8 cellular contexts compared by ENCODE assay signal in genomic region chr1:226608699-226609505, GRCh38.
DNase-seq lines count a peak whose midpoint lies in the region; ATAC-seq and TF ChIP-seq lines count a peak whose summit lies in the region.

No MANE protein-coding gene starts in this region.

- H3K27ac ChIP-seq in gastroesophageal sphincter (no peak overlapping the region), aorta (ENCODE audit: low read depth in 1 of 2, low read length in 2 of 2) (no peak overlapping the region)

- 39 to 58% methylated on average over 3 to 10 of the region's 18 CpGs for WGBS in gastroesophageal sphincter (ENCODE audit: low coverage in 1 of 2), 2 donors
- 65 to 67% methylated on average over 18 of the region's 18 CpGs for WGBS in aorta, 2 donors

- intact Hi-C loops in activated T-helper 2 cell treated with anti-CD3 and anti-CD28 coated beads, Interferon-gamma antibody, Interleukin-2, Interleukin-4, amounts not matched to agents 10 μg/mL and 5 μg/mL and 100 μg/mL, durations not matched to agents 14 hours and 24 hours and 36 hours (cut with micrococcal nuclease): loop anchor here (2.0 kb wide), 1 partner anchor 184 kb away; no protein-coding TSS in a partner anchor
- intact Hi-C loops in posterior cingulate gyrus (cut with DNase I) (loop anchor here (5.0 kb wide), 2 partner anchors 62 to 187 kb away; partner anchors contain the start of gene STUM), aorta (cut with DNase I) (loop anchor here (2.0 to 10.0 kb wide), 2 partner anchors 62 to 184 kb away; no protein-coding TSS in a partner anchor)

- ATAC-seq in gastroesophageal sphincter (peak; percentile 54), aorta (ENCODE audit: low FRiP score) (peak; percentile 66), GM19023 (IDR thresholded peaks at IDR 0.05; ENCODE audit: unreplicated experiment) (no peak)

- peak; percentile 87 for TF ChIP-seq CTCF in GM12864 (IDR thresholded peaks at IDR 0.05; ENCODE audit: low read depth, low read length, missing control alignments)
- peak in 3 of 4 experiments; percentile 63 to 86 (median 73) for TF ChIP-seq CTCF in gastroesophageal sphincter (IDR thresholded peaks at IDR 0.05)

- H3K9me3 Mint-ChIP-seq in activated T-helper 2 cell treated with anti-CD3 and anti-CD28 coated beads, Interferon-gamma antibody, Interleukin-2, Interleukin-4, amounts not matched to agents 10 μg/mL and 5 μg/mL and 100 μg/mL, durations not matched to agents 14 hours and 24 hours and 36 hours: no peaks in the 10 kb centered on the region

- H3K36me3 Mint-ChIP-seq in activated T-helper 2 cell treated with anti-CD3 and anti-CD28 coated beads, Interferon-gamma antibody, Interleukin-2, Interleukin-4, amounts not matched to agents 10 μg/mL and 5 μg/mL and 100 μg/mL, durations not matched to agents 14 hours and 24 hours and 36 hours (ENCODE audit: low read depth): no peaks in the 10 kb centered on the region

- H3K4me3 ChIP-seq in GM12864 (ENCODE audit: low read depth, low read length): no peak overlapping the region
- H3K4me3 ChIP-seq in gastroesophageal sphincter: no peak overlapping the region
- no peak overlapping the region for H3K4me3 ChIP-seq in aorta (ENCODE audit: low read length in 2 of 2)

- no peak for TF ChIP-seq EP300 in gastroesophageal sphincter (IDR thresholded peaks at IDR 0.05)

- H3K27me3 ChIP-seq in gastroesophageal sphincter: no peaks in the 10 kb centered on the region
- no peaks in the 10 kb centered on the region for H3K27me3 ChIP-seq in aorta (ENCODE audit: control insufficient read depth in 1 of 2, insufficient read depth in 2 of 2, low read length in 1 of 2)

- H3K4me1 Mint-ChIP-seq in activated T-helper 2 cell treated with anti-CD3 and anti-CD28 coated beads, Interferon-gamma antibody, Interleukin-2, Interleukin-4, amounts not matched to agents 10 μg/mL and 5 μg/mL and 100 μg/mL, durations not matched to agents 14 hours and 24 hours and 36 hours (ENCODE audit: low read depth): peaks cover 2% of the 10 kb centered on the region

- H3K4me1 ChIP-seq in gastroesophageal sphincter (peaks cover 0 to 41% (median 13%) of the 10 kb centered on the region in 3 donors), aorta (ENCODE audit: control insufficient read depth in 1 of 2, insufficient read depth in 2 of 2, low read length in 2 of 2) (no peaks in the 10 kb centered on the region)

- H3K27me3 Mint-ChIP-seq in activated T-helper 2 cell treated with anti-CD3 and anti-CD28 coated beads, Interferon-gamma antibody, Interleukin-2, Interleukin-4, amounts not matched to agents 10 μg/mL and 5 μg/mL and 100 μg/mL, durations not matched to agents 14 hours and 24 hours and 36 hours (ENCODE audit: low read depth): peaks cover 4% of the 10 kb centered on the region

- H3K9me3 ChIP-seq in gastroesophageal sphincter (no peaks in the 10 kb centered on the region), aorta (ENCODE audit: control insufficient read depth, low read length) (no peaks in the 10 kb centered on the region)

- DNase-seq in GM12864 (ENCODE audit: low read depth): no peak
- peak; percentile 83 for DNase-seq in HuH-7 (ENCODE audit: low spot score)
- peak; percentile 77 for DNase-seq in RPMI8226
- peak; percentile 49 for DNase-seq in activated T-helper 2 cell treated with anti-CD3 and anti-CD28 coated beads, Interferon-gamma antibody, Interleukin-2, Interleukin-4, amounts not matched to agents 10 μg/mL and 5 μg/mL and 100 μg/mL, durations not matched to agents 14 hours and 24 hours and 36 hours (ENCODE audit: low spot score)
- peak in 8 of 10 donors; percentile 69 to 94 (median 76) for DNase-seq in posterior cingulate gyrus
- peak; percentile 74 to 87 for DNase-seq in aorta

- no peak overlapping the region for H3K27ac Mint-ChIP-seq in activated T-helper 2 cell treated with anti-CD3 and anti-CD28 coated beads, Interferon-gamma antibody, Interleukin-2, Interleukin-4, amounts not matched to agents 10 μg/mL and 5 μg/mL and 100 μg/mL, durations not matched to agents 14 hours and 24 hours and 36 hours

- H3K36me3 ChIP-seq in gastroesophageal sphincter (no peaks in the 10 kb centered on the region), aorta (ENCODE audit: control insufficient read depth in 1 of 2, insufficient read depth in 2 of 2, low read length in 1 of 2) (no peaks in the 10 kb centered on the region)

- H3K4me3 Mint-ChIP-seq in activated T-helper 2 cell treated with anti-CD3 and anti-CD28 coated beads, Interferon-gamma antibody, Interleukin-2, Interleukin-4, amounts not matched to agents 10 μg/mL and 5 μg/mL and 100 μg/mL, durations not matched to agents 14 hours and 24 hours and 36 hours (ENCODE audit: low read depth): no peak overlapping the region

- TF ChIP-seq POLR2A in gastroesophageal sphincter (IDR thresholded peaks at IDR 0.05): no peak
